Comparison of ENCODE assay signal across 22 cellular contexts in genomic region chr4:103292959-103293358, GRCh38.
"Had no signal": no experiment of that assay in that cellular context is flagged by ENCODE, and none has a peak within 500 bp of the region (broad histone marks: within the 10 kb centered on the region; RNA-seq: fewer than 3 reads in every experiment).

No MANE protein-coding gene starts in this region.

- H3K4me3 ChIP-seq: SJSA1, SK-N-MC had no signal

- FAIRE-seq: HTR-8/SVneo, RCC 7860 had no signal

- DNase-seq: Karpas-422, KG1, MM.1S, NCI-H1092 treated with DMSO at 0.1 percent for 48 hours, NCI-H1436, NCI-H187, NCI-H2029, NCI-H2081 treated with DMSO at 0.1 percent for 48 hours, NCI-H2171, NCI-H446, NCI-H510A, NCI-H524 treated with DMSO at 0.1 percent for 48 hours, NCI-H69, NCI-H774, Right ventricle myocardium superior, RPMI8226, SIG-M5 had no signal

- H3K9me3 ChIP-seq: SJSA1 had no signal

- H3K27ac ChIP-seq: HL-60, SJSA1, SK-N-MC had no signal

- H3K4me1 ChIP-seq: SJSA1 had no signal

- H3K27me3 ChIP-seq: SJSA1 had no signal

- H3K36me3 ChIP-seq: SJSA1 had no signal
